ENCODE assay signal across 27 cellular contexts in the genomic region with DNA sequence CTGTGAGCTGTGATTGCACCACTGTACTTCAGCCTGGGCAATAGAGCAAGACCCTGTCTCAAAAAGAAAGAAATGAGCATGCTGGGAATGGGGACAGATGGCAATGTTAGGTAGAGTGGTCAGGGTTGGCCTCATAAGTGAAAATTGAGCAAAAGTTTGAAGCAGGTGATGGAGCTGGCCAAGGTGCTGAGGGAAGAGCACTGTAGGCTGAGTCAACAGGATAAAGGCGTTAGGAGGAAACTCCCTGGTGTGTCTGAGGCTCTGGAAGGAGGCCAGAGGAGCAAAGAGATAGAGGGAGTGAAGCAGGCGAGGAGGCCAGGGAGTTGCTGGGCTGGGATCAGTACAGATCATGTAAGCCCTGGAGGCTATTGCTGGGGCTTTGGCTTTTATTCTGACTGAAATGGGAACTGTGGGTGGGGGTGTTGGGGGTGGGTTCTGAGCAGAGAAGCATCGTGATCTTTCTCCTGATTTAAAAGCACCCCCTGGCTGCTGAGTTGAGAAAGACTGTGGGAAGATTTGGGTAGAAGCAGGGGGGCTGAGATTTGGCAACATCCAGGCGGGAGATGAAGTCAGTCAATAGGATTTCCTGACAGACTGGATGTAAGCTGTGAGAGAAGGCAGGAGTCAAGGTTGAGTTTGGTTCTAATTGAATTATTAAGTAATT. TPM values are rescaled to one million over a fixed set of nuclear protein-coding genes. Genes with fewer than 3 reads are reported as not detected.
A peak's percentile ranks its signal among the peaks of the same experiment; 100 is the strongest.
DNase-seq lines count a peak whose midpoint lies in the region; ATAC-seq, FAIRE-seq and TF ChIP-seq lines count a peak whose summit lies in the region.
"Had no signal": no experiment of that assay in that cellular context is flagged by ENCODE, and none has a peak within 500 bp of the region (broad histone marks: within the 10 kb centered on the region; RNA-seq: fewer than 3 reads in every experiment).

No MANE protein-coding gene starts in this region.

- no peaks in the 10 kb centered on the region for H3K9me3 Mint-ChIP-seq in osteocyte (ENCODE audit: unreplicated experiment)
- H3K9me3 Mint-ChIP-seq in effector memory CD8-positive, alpha-beta T cell = no peaks in the 10 kb centered on the region
- H3K9me3 Mint-ChIP-seq: activated T-cell treated with anti-CD3 and anti-CD28 coated beads, Interleukin-2, amount 50 U/mL, for 24 hours; neural crest cell had no signal

- POLR2A ChIA-PET in HepG2 (lab: Yijun Ruan, JAX) = no interaction called here

- ATAC-seq in HepG2 = no peak
- no peak for ATAC-seq in right lobe of liver
- ATAC-seq in effector memory CD8-positive, alpha-beta T cell (replicated peaks) = no peak
- ATAC-seq: left ventricle myocardium superior, mucosa of descending colon, psoas muscle had no signal

- no peak overlapping the region for H2AFZ ChIP-seq in HepG2 (ENCODE audit: low read length)

- no TSS peak for BruUV-seq in HepG2 (replicated peaks; lab: Mats Ljungman, UMichigan)

- no peak for TF ChIP-seq POLR2A in HepG2 (IDR thresholded peaks at IDR 0.05; ENCODE audit: insufficient read depth in 1 of 2, low read depth in 2 of 2, low read length in 2 of 2)
- TF ChIP-seq POLR2A in right lobe of liver (IDR thresholded peaks at IDR 0.05) = no peak

- H3K9ac ChIP-seq in HepG2 (ENCODE audit: insufficient read depth, low read depth, low read length) = no peak overlapping the region
- H3K9ac ChIP-seq: BLaER1 treated with 17β-estradiol and CSF1 and Interleukin-3, amounts not matched to agents 10 nM and 100 nM had no signal

- H3K4me1 ChIP-seq in HepG2 (ENCODE audit: insufficient read depth, low read length) (peaks cover 6% of the 10 kb centered on the region), right lobe of liver (no peaks in the 10 kb centered on the region)
- H3K4me1 ChIP-seq: BLaER1 treated with 17β-estradiol and CSF1 and Interleukin-3, amounts not matched to agents 10 nM and 100 nM; Peyer's patch; psoas muscle; SJSA1 had no signal

- CTCF ChIA-PET in HepG2 (lab: Yijun Ruan, JAX; ENCODE audit: low intra/inter-chr PET ratio, low total read pairs) = no interaction called here

- FAIRE-seq in HepG2 (lab: Jason Lieb, UNC) = no peak
- FAIRE-seq: G401.6, H54, HTR-8/SVneo, small intestine had no signal

- in situ Hi-C loops in HepG2 (cut with HindIII; ENCODE audit: extremely low pct_ligation_motif_present, low pct_unique_long_range_greater_than_20kb) = no loop called here

- H3K9me3 ChIP-seq in HepG2 (ENCODE audit: low read length) (no peaks in the 10 kb centered on the region), right lobe of liver (no peaks in the 10 kb centered on the region)
- H3K9me3 ChIP-seq: BLaER1 treated with 17β-estradiol and CSF1 and Interleukin-3, amounts not matched to agents 10 nM and 100 nM; mucosa of descending colon; Peyer's patch; psoas muscle; SJSA1 had no signal

- H3K27me3 ChIP-seq in HepG2 (ENCODE audit: control insufficient read depth in 1 of 2, insufficient read depth in 2 of 2, low read length in 2 of 2) (no peaks in the 10 kb centered on the region), right lobe of liver (no peaks in the 10 kb centered on the region)
- H3K27me3 ChIP-seq: BLaER1 treated with 17β-estradiol and CSF1 and Interleukin-3, amounts not matched to agents 10 nM and 100 nM; Peyer's patch; SJSA1 had no signal

- TF ChIP-seq RAD21 in HepG2 (CRISPR knock-in tag; IDR thresholded peaks at IDR 0.05) = no peak

- no peaks in the 10 kb centered on the region; a peak in 1 of 5 replicates for H3K36me3 ChIP-seq in HepG2 (replicated peaks in 1 of 2; ENCODE audit: control insufficient read depth in 1 of 2, insufficient read depth in 2 of 2, low read length in 2 of 2)
- no peaks in the 10 kb centered on the region for H3K36me3 ChIP-seq in right lobe of liver
- H3K36me3 ChIP-seq: BLaER1 treated with 17β-estradiol and CSF1 and Interleukin-3, amounts not matched to agents 10 nM and 100 nM; Peyer's patch; SJSA1 had no signal

- no peaks in the 10 kb centered on the region for H4K20me1 ChIP-seq in HepG2 (ENCODE audit: insufficient read depth, low read length)
- H4K20me1 ChIP-seq: BLaER1 treated with 17β-estradiol and CSF1 and Interleukin-3, amounts not matched to agents 10 nM and 100 nM had no signal

- no peak overlapping the region for H3K4me3 ChIP-seq in HepG2 (replicated peaks in 1 of 3; ENCODE audit: insufficient read depth in 1 of 3, low read depth in 2 of 3, low read length in 3 of 3)
- no peak overlapping the region for H3K4me3 ChIP-seq in right lobe of liver
- H3K4me3 ChIP-seq: BLaER1 treated with 17β-estradiol and CSF1 and Interleukin-3, amounts not matched to agents 10 nM and 100 nM; mucosa of descending colon; Peyer's patch; psoas muscle; SJSA1 had no signal

- peaks cover 2% of the 10 kb centered on the region for H3K27me3 Mint-ChIP-seq in osteocyte (ENCODE audit: unreplicated experiment)
- H3K27me3 Mint-ChIP-seq in effector memory CD8-positive, alpha-beta T cell = no peaks in the 10 kb centered on the region
- H3K27me3 Mint-ChIP-seq: activated T-cell treated with anti-CD3 and anti-CD28 coated beads, Interleukin-2, amount 50 U/mL, for 24 hours had no signal

- intact Hi-C loops in HepG2 (cut with micrococcal nuclease; ENCODE audit: unreplicated experiment) (no loop called here), right lobe of liver (cut with DNase I) (no loop called here)

- H3K27ac Mint-ChIP-seq in osteocyte (ENCODE audit: unreplicated experiment) = no peak overlapping the region
- H3K27ac Mint-ChIP-seq in effector memory CD8-positive, alpha-beta T cell = no peak overlapping the region
- H3K27ac Mint-ChIP-seq: activated T-cell treated with anti-CD3 and anti-CD28 coated beads, Interleukin-2, amount 50 U/mL, for 24 hours had no signal

- no peak overlapping the region for H3K4me3 Mint-ChIP-seq in osteocyte (ENCODE audit: unreplicated experiment)
- no peak overlapping the region for H3K4me3 Mint-ChIP-seq in effector memory CD8-positive, alpha-beta T cell
- H3K4me3 Mint-ChIP-seq: activated T-cell treated with anti-CD3 and anti-CD28 coated beads, Interleukin-2, amount 50 U/mL, for 24 hours; neural crest cell had no signal

- H3K4me1 Mint-ChIP-seq in osteocyte (ENCODE audit: unreplicated experiment) = peaks cover 3% of the 10 kb centered on the region
- no peaks in the 10 kb centered on the region for H3K4me1 Mint-ChIP-seq in effector memory CD8-positive, alpha-beta T cell (ENCODE audit: low read depth in 2 of 2)
- H3K4me1 Mint-ChIP-seq: neural crest cell had no signal

- no peak overlapping the region for H3K4me2 ChIP-seq in HepG2 (ENCODE audit: low read depth, low read length)
- H3K4me2 ChIP-seq: BLaER1 treated with 17β-estradiol and CSF1 and Interleukin-3, amounts not matched to agents 10 nM and 100 nM had no signal

- H3K79me2 ChIP-seq in HepG2 (ENCODE audit: insufficient read depth, low read length) = no peaks in the 10 kb centered on the region

- TF ChIP-seq EP300 in HepG2 (IDR thresholded peaks at IDR 0.05; ENCODE audit: low read depth in 2 of 2, low read length in 2 of 2) = no peak
- no peak for TF ChIP-seq EP300 in HepG2 (CRISPR knock-in tag; IDR thresholded peaks at IDR 0.05; ENCODE audit: borderline replicate concordance)

- WGBS in HepG2 (ENCODE audit: low lambda C conversion rate) = 72% methylated on average over 4 of the region's 4 CpGs
- WGBS in right lobe of liver (ENCODE audit: insufficient coverage, low coverage, low lambda C conversion rate, missing lambda C conversion rate) = 55% methylated on average over 4 of the region's 4 CpGs

- TF ChIP-seq CTCF in HepG2 (CRISPR knock-in tag; IDR thresholded peaks at IDR 0.05) (peak; percentile 24; the same call in 1 of the 2 replicates), right lobe of liver (IDR thresholded peaks at IDR 0.05) (no peak), osteocyte (IDR thresholded peaks at IDR 0.05) (peak; percentile 9)

- H3K27ac ChIP-seq in HepG2 (ENCODE audit: extremely low read length, insufficient read depth, low read length) (no peak overlapping the region), right lobe of liver (no peak overlapping the region)
- H3K27ac ChIP-seq: BLaER1 treated with 17β-estradiol and CSF1 and Interleukin-3, amounts not matched to agents 10 nM and 100 nM; Peyer's patch; psoas muscle; SJSA1 had no signal

- DNase-seq in HepG2 (ENCODE audit: low spot score) (no peak), right lobe of liver (no peak), dermis microvascular lymphatic vessel endothelial cell (ENCODE audit: low read depth in 2 of 2) (peak; percentile 15 to 51), osteocyte (ENCODE audit: extremely low spot score, unreplicated experiment) (no peak), UCSD-AML1 (lab: John Stamatoyannopoulos, UW; ENCODE audit: unreplicated experiment) (no peak)
- DNase-seq in central memory CD4-positive, alpha-beta T cell = no peak
- DNase-seq in effector memory CD8-positive, alpha-beta T cell = no peak
- DNase-seq: ACHN; activated CD4-positive, CD25-positive, alpha-beta regulatory T cell; activated naive CD4-positive, alpha-beta T cell treated with Interleukin-2 at 50 U/mL for 16 hours; activated T-cell treated with anti-CD3 and anti-CD28 coated beads, Interleukin-2, amount 50 U/mL, for 24 hours; effector CD8-positive, alpha-beta T cell; left ventricle myocardium superior; mucosa of descending colon; NCI-H1417; NCI-H526 treated with DMSO at 0.1 percent for 48 hours; Peyer's patch; psoas muscle; small intestine; stimulated activated naive CD4-positive, alpha-beta T cell treated with Interleukin-2 at 50 U/mL for 16 hours had no signal

- H3K36me3 Mint-ChIP-seq in osteocyte (ENCODE audit: unreplicated experiment) = no peaks in the 10 kb centered on the region
- no peaks in the 10 kb centered on the region for H3K36me3 Mint-ChIP-seq in effector memory CD8-positive, alpha-beta T cell (ENCODE audit: insufficient read depth)

RNA-seq across cellular contexts. Expression of a gene that starts 52.5 kb away (rescaled TPM):
- total RNA-seq in HepG2 (2016; rRNA removed; fragmentation: Illumina TruSeq; extraction: Trizol) = 13.9 and 17.3 TPM in 2 replicates
- total RNA-seq in HepG2 (2016; cell fraction: cytosol; rRNA removed; fragmentation: Illumina TruSeq; extraction: Trizol; ENCODE audit: low read depth) = 5.4 and 6.2 TPM in 2 replicates
- total RNA-seq in HepG2 (2016; cell fraction: insoluble cytoplasmic fraction; rRNA removed; fragmentation: Illumina TruSeq; extraction: Trizol) = 13.3 and 17.0 TPM in 2 replicates
- total RNA-seq in HepG2 (2016; cell fraction: membrane; rRNA removed; fragmentation: Illumina TruSeq; extraction: Trizol) = 19.7 TPM in 2 replicates
- 14.2 and 17.7 TPM in 2 replicates for total RNA-seq in HepG2 (2016; cell fraction: nucleus; rRNA removed; fragmentation: Illumina TruSeq; extraction: Trizol)
- 15.3 and 16.5 TPM in 2 replicates for polyA plus RNA-seq in HepG2 (2011; rRNA removed)
- polyA plus RNA-seq in HepG2 (2011; cell fraction: cytosol; rRNA removed) = 10.3 and 13.2 TPM in 2 replicates
- polyA plus RNA-seq in HepG2 (2011; cell fraction: nucleus; rRNA removed) = 2.8 and 3.2 TPM in 2 replicates
- 17.6 and 18.4 TPM in 2 replicates for polyA plus RNA-seq in HepG2 (2012)
- 16.0 and 21.6 TPM in 2 replicates for polyA plus RNA-seq in HepG2 (2016; cell fraction: cytosol; fragmentation: Illumina TruSeq; extraction: Trizol; ENCODE audit: low read depth)
- polyA plus RNA-seq in HepG2 (2016; cell fraction: insoluble cytoplasmic fraction; fragmentation: Illumina TruSeq; extraction: Trizol; ENCODE audit: low read depth) = 20.1 and 20.8 TPM in 2 replicates
- polyA plus RNA-seq in HepG2 (2016; cell fraction: membrane; fragmentation: Illumina TruSeq; extraction: Trizol; ENCODE audit: low read depth) = 25.0 and 28.2 TPM in 2 replicates
- 26.0 and 26.9 TPM in 2 replicates for polyA plus RNA-seq in HepG2 (2016; cell fraction: nucleus; fragmentation: Illumina TruSeq; extraction: Trizol; ENCODE audit: insufficient read depth, low read depth)
- 33.7 and 39.5 TPM in 2 replicates for polyA minus RNA-seq in HepG2 (2011; rRNA and poly(A)+ RNA removed; ENCODE audit: low replicate concordance)
- 14.4 and 18.4 TPM in 2 replicates for polyA minus RNA-seq in HepG2 (2011; cell fraction: cytosol; rRNA and poly(A)+ RNA removed)
- polyA minus RNA-seq in HepG2 (2011; cell fraction: nucleus; rRNA and poly(A)+ RNA removed) = 5.7 and 9.1 TPM in 2 replicates
- total RNA-seq in right lobe of liver = 10 to 100 TPM in 5 of 6 experiments, 1 to 10 TPM in 1; 9.2 to 26.1 (median 13.2) TPM
- polyA plus RNA-seq in PFSK-1 (2012; ENCODE audit: insufficient read length, low read depth) = 18.0 TPM
- total RNA-seq in dermis microvascular lymphatic vessel endothelial cell = 16.6 and 22.9 TPM in 2 replicates
- total RNA-seq in osteocyte = 23.1 and 23.6 TPM in 2 replicates

Comparison
In these comparisons a context has a peak if more than half of its experiments do, and no peak if none do; other contexts are left out.
1. CTCF ChIP-seq: peak in HepG2 (single experiment) and osteocyte (single experiment); none in right lobe of liver (0 of 4).
2. DNase-seq: peak in dermis microvascular lymphatic vessel endothelial cell (2 of 2); none in HepG2 (single experiment), right lobe of liver (0 of 3), osteocyte (single experiment), central memory CD4-positive, alpha-beta T cell (single experiment), effector memory CD8-positive, alpha-beta T cell (0 of 3) and UCSD-AML1 (single experiment).